In the genomic region with DNA sequence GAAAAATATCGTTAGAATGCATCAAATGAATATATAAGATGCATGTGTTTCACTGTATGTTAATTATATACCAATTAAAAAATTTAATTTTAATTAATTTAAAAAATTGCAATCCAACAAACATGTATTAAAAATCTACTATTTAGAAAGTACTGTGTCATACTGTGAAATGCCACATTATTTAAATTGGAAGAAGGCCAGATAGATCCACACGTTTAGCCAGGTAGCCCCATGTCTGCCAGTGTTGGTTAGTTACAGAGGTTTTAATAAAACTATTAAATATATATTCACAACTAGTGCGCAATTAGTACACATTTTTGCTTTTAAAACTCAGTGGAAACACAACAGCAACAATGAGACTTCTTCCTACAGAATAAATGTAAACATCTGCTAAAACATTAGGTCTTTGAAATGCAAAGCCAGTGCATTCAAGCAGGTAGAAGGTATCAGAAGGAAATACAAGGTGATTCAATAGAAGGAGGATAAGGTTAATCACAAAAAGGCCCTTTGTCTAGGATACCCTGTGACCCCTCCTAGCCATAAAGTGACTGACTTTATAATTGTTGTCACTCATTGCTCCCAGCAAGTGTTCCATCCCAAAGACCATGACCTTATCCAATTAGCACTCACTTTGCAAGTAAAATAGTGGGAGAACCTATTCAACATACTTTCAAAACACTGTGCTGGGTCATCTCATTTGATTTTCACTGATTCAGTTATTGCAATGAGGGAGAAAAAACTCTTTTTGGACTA, we compare ENCODE assay signal across 24 cellular contexts.
"Had no signal": no experiment of that assay in that cellular context is flagged by ENCODE, and none has a peak within 500 bp of the region (broad histone marks: within the 10 kb centered on the region; RNA-seq: fewer than 3 reads in every experiment).

No MANE protein-coding gene starts in this region.

- H3K4me1 ChIP-seq: ascending aorta, body of pancreas had no signal

- H3K27ac Mint-ChIP-seq: activated CD4-positive, alpha-beta memory T cell treated with anti-CD3 and anti-CD28 coated beads for 36 hours; activated CD4-positive, alpha-beta T cell treated with anti-CD3 and anti-CD28 coated beads, Interleukin-2, amount 10 ng/mL, durations not matched to agents 7 days and 5 days; activated naive CD4-positive, alpha-beta T cell treated with anti-CD3 and anti-CD28 coated beads, Interleukin-2, amount 50 U/mL, for 72 hours; activated naive CD8-positive, alpha-beta T cell treated with anti-CD3 and anti-CD28 coated beads, Interleukin-2, amount 50 U/mL, for 24 hours; T-cell had no signal

- H2AFZ ChIP-seq: PC-9 had no signal

- DNase-seq: activated CD4-positive, alpha-beta memory T cell treated with anti-CD3 and anti-CD28 coated beads for 36 hours; activated CD4-positive, alpha-beta T cell treated with anti-CD3 and anti-CD28 coated beads, Interleukin-2, amount 10 ng/mL, durations not matched to agents 7 days and 5 days; activated CD4-positive, CD25-positive, alpha-beta regulatory T cell; activated CD8-positive, alpha-beta memory T cell treated with anti-CD3 and anti-CD28 coated beads for 24 hours; activated effector memory CD4-positive, alpha-beta T cell treated with anti-CD3 and anti-CD28 coated beads, Interleukin-2, amount 50 U/mL, for 16 hours; activated naive CD4-positive, alpha-beta T cell treated with Interleukin-2 at 50 U/mL for 16 hours; activated naive CD8-positive, alpha-beta T cell treated with anti-CD3 and anti-CD28 coated beads, Interleukin-2, amount 50 U/mL, for 24 hours; activated T-cell treated with anti-CD3 and anti-CD28 coated beads, Interleukin-2, amount 50 U/mL, for 4 hours; amniotic stem cell; body of pancreas; central memory CD4-positive, alpha-beta T cell; KG1; NCI-H1048; NCI-H1694; NCI-H2029; NCI-H2107; NCI-H510A treated with DMSO at 0.1 percent for 48 hours; PC-9; SIG-M5; T-cell; T-helper 2 cell; T1000 had no signal

- H3K36me3 Mint-ChIP-seq: activated CD4-positive, alpha-beta memory T cell treated with anti-CD3 and anti-CD28 coated beads for 36 hours; T-cell had no signal

- H3K36me3 ChIP-seq: ascending aorta had no signal

- H3K4me2 ChIP-seq: PC-9 had no signal

- H3K4me3 Mint-ChIP-seq: activated CD4-positive, alpha-beta memory T cell treated with anti-CD3 and anti-CD28 coated beads for 36 hours; activated CD4-positive, alpha-beta T cell treated with anti-CD3 and anti-CD28 coated beads, Interleukin-2, amount 10 ng/mL, durations not matched to agents 7 days and 5 days; activated naive CD8-positive, alpha-beta T cell treated with anti-CD3 and anti-CD28 coated beads, Interleukin-2, amount 50 U/mL, for 24 hours; activated T-cell treated with anti-CD3 and anti-CD28 coated beads, Interleukin-2, amount 50 U/mL, for 4 hours; T-cell had no signal

- ATAC-seq: activated naive CD4-positive, alpha-beta T cell treated with anti-CD3 and anti-CD28 coated beads, Interleukin-2, amount 50 U/mL, for 72 hours; activated naive CD8-positive, alpha-beta T cell treated with anti-CD3 and anti-CD28 coated beads, Interleukin-2, amount 50 U/mL, for 24 hours; activated T-cell treated with anti-CD3 and anti-CD28 coated beads, Interleukin-2, amount 50 U/mL, for 4 hours; body of pancreas; T-cell had no signal

- H3K9me3 Mint-ChIP-seq: activated CD4-positive, alpha-beta memory T cell treated with anti-CD3 and anti-CD28 coated beads for 36 hours; activated T-cell treated with anti-CD3 and anti-CD28 coated beads, Interleukin-2, amount 50 U/mL, for 4 hours had no signal

- H3K4me1 Mint-ChIP-seq: activated CD4-positive, alpha-beta T cell treated with anti-CD3 and anti-CD28 coated beads, Interleukin-2, amount 10 ng/mL, durations not matched to agents 7 days and 5 days; activated naive CD8-positive, alpha-beta T cell treated with anti-CD3 and anti-CD28 coated beads, Interleukin-2, amount 50 U/mL, for 24 hours; T-cell had no signal

- H3K27ac ChIP-seq: ascending aorta, body of pancreas, PC-9 had no signal

- H3K27me3 Mint-ChIP-seq: activated CD4-positive, alpha-beta memory T cell treated with anti-CD3 and anti-CD28 coated beads for 36 hours; activated CD4-positive, alpha-beta T cell treated with anti-CD3 and anti-CD28 coated beads, Interleukin-2, amount 10 ng/mL, durations not matched to agents 7 days and 5 days; activated naive CD8-positive, alpha-beta T cell treated with anti-CD3 and anti-CD28 coated beads, Interleukin-2, amount 50 U/mL, for 24 hours; T-cell had no signal

- H3K27me3 ChIP-seq: ascending aorta, body of pancreas had no signal

- H3K4me3 ChIP-seq: ascending aorta, body of pancreas, PC-9 had no signal
